11 cellular contexts compared by ENCODE assay signal in genomic region chr21:25298512-25299491, GRCh38.
A peak's percentile ranks its signal among the peaks of the same experiment; 100 is the strongest.
DNase-seq lines count a peak whose midpoint lies in the region; ATAC-seq and TF ChIP-seq lines count a peak whose summit lies in the region.
"Had no signal": no experiment of that assay in that cellular context is flagged by ENCODE, and none has a peak within 500 bp of the region (broad histone marks: within the 10 kb centered on the region; RNA-seq: fewer than 3 reads in every experiment).

No MANE protein-coding gene starts in this region.

- no peak overlapping the region for H3K4me3 ChIP-seq in choroid plexus epithelial cell (ENCODE audit: low read depth, low read length)
- H3K4me3 ChIP-seq: ascending aorta, thoracic aorta had no signal

- DNase-seq in choroid plexus epithelial cell (ENCODE audit: low read depth) (peak; percentile 11), 8988T (no peak), COLO668 (lab: John Stamatoyannopoulos, UW; ENCODE audit: unreplicated experiment) (no peak), osteocyte (ENCODE audit: extremely low spot score, unreplicated experiment) (no peak)
- no peak for DNase-seq in stimulated activated CD4-positive, alpha-beta T cell treated with anti-CD3 and anti-CD28 coated beads, Interleukin-15, amount 100 ng/mL, for 24 hours

- H3K4me1 Mint-ChIP-seq in osteocyte (ENCODE audit: unreplicated experiment) = peaks cover 6% of the 10 kb centered on the region

- TF ChIP-seq CTCF in choroid plexus epithelial cell (conservative IDR thresholded peaks at IDR 0.05; ENCODE audit: low read depth, low read length) (no peak), osteocyte (IDR thresholded peaks at IDR 0.05) (no peak)

- H3K9me3 Mint-ChIP-seq in osteocyte (ENCODE audit: unreplicated experiment) = no peaks in the 10 kb centered on the region
- H3K9me3 Mint-ChIP-seq: T-helper 1 cell treated with Interleukin-12 subunit alpha and Interleukin-12 subunit beta and Interleukin-4 antibody, amounts not matched to agents 30 μg/mL and 1 μg/mL, for 36 hours had no signal

- no peak overlapping the region for H3K27ac Mint-ChIP-seq in osteocyte (ENCODE audit: unreplicated experiment)
- H3K27ac Mint-ChIP-seq: T-helper 1 cell treated with Interleukin-12 subunit alpha and Interleukin-12 subunit beta and Interleukin-4 antibody, amounts not matched to agents 30 μg/mL and 1 μg/mL, for 36 hours had no signal

- ATAC-seq in GM18519 (IDR thresholded peaks at IDR 0.05; ENCODE audit: low FRiP score, unreplicated experiment) = peak; percentile 88
- peak; percentile 93 for ATAC-seq in GM21717 (IDR thresholded peaks at IDR 0.05; ENCODE audit: unreplicated experiment)
- peak; percentile 92 for ATAC-seq in HG03469 (IDR thresholded peaks at IDR 0.05; ENCODE audit: unreplicated experiment)

- no peaks in the 10 kb centered on the region for H3K27me3 Mint-ChIP-seq in osteocyte (ENCODE audit: unreplicated experiment)

- H3K36me3 Mint-ChIP-seq in osteocyte (ENCODE audit: unreplicated experiment) = no peaks in the 10 kb centered on the region

- no peak overlapping the region for H3K4me3 Mint-ChIP-seq in osteocyte (ENCODE audit: unreplicated experiment)
- H3K4me3 Mint-ChIP-seq: T-helper 1 cell treated with Interleukin-12 subunit alpha and Interleukin-12 subunit beta and Interleukin-4 antibody, amounts not matched to agents 30 μg/mL and 1 μg/mL, for 36 hours had no signal
